In genomic region chr2:99335911-99336779, GRCh38 we compare ENCODE assay signal across 1 cellular context.
TF ChIP-seq lines count a peak whose summit lies in the region.

TSS of gene TXNDC9 (minus strand) at chr2:99336333. CDS start at chr2:99333210, 3,123 bp downstream.

TF ChIP-seq in K562, 482 proteins besides CTCF, POLR2A, EP300 and RAD21 (continued from another document and continues in another):
- TF ChIP-seq, protein P1, sequence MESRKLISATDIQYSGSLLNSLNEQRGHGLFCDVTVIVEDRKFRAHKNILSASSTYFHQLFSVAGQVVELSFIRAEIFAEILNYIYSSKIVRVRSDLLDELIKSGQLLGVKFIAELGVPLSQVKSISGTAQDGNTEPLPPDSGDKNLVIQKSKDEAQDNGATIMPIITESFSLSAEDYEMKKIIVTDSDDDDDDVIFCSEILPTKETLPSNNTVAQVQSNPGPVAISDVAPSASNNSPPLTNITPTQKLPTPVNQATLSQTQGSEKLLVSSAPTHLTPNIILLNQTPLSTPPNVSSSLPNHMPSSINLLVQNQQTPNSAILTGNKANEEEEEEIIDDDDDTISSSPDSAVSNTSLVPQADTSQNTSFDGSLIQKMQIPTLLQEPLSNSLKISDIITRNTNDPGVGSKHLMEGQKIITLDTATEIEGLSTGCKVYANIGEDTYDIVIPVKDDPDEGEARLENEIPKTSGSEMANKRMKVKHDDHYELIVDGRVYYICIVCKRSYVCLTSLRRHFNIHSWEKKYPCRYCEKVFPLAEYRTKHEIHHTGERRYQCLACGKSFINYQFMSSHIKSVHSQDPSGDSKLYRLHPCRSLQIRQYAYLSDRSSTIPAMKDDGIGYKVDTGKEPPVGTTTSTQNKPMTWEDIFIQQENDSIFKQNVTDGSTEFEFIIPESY (CRISPR knock-in tag; IDR thresholded peaks at IDR 0.05): no peak
- no peak for TF ChIP-seq TCF7 (IDR thresholded peaks at IDR 0.05; ENCODE audit: borderline replicate concordance)
- TF ChIP-seq ELF4 (CRISPR knock-in tag; IDR thresholded peaks at IDR 0.05): no peak
- TF ChIP-seq DMBX1 (CRISPR knock-in tag; IDR thresholded peaks at IDR 0.05; ENCODE audit: borderline replicate concordance): no peak
- TF ChIP-seq KDM2B (CRISPR knock-in tag; IDR thresholded peaks at IDR 0.05): no peak
- TF ChIP-seq HNRNPH1 (optimal IDR thresholded peaks at IDR 0.05; ENCODE audit: low read depth, low read length): no peak
- TF ChIP-seq TAL1 (IDR thresholded peaks at IDR 0.05): no peak
- TF ChIP-seq SIRT6 (IDR thresholded peaks at IDR 0.05; ENCODE audit: low read depth, low read length): no peak
- TF ChIP-seq ELK3 (CRISPR knock-in tag; IDR thresholded peaks at IDR 0.05): no peak
- no peak for TF ChIP-seq ZNF778 (CRISPR knock-in tag; IDR thresholded peaks at IDR 0.05)
- no peak for TF ChIP-seq XRCC3 (IDR thresholded peaks at IDR 0.05)
- no peak for TF ChIP-seq MTF1 (CRISPR knock-in tag; IDR thresholded peaks at IDR 0.05; ENCODE audit: borderline replicate concordance)
- no peak for TF ChIP-seq GATAD2A (IDR thresholded peaks at IDR 0.05)
- peak; percentile 96 for TF ChIP-seq ZBTB40 (IDR thresholded peaks at IDR 0.05)
- no peak for TF ChIP-seq ZBTB40 (CRISPR knock-in tag; IDR thresholded peaks at IDR 0.05)
- TF ChIP-seq, protein P2, sequence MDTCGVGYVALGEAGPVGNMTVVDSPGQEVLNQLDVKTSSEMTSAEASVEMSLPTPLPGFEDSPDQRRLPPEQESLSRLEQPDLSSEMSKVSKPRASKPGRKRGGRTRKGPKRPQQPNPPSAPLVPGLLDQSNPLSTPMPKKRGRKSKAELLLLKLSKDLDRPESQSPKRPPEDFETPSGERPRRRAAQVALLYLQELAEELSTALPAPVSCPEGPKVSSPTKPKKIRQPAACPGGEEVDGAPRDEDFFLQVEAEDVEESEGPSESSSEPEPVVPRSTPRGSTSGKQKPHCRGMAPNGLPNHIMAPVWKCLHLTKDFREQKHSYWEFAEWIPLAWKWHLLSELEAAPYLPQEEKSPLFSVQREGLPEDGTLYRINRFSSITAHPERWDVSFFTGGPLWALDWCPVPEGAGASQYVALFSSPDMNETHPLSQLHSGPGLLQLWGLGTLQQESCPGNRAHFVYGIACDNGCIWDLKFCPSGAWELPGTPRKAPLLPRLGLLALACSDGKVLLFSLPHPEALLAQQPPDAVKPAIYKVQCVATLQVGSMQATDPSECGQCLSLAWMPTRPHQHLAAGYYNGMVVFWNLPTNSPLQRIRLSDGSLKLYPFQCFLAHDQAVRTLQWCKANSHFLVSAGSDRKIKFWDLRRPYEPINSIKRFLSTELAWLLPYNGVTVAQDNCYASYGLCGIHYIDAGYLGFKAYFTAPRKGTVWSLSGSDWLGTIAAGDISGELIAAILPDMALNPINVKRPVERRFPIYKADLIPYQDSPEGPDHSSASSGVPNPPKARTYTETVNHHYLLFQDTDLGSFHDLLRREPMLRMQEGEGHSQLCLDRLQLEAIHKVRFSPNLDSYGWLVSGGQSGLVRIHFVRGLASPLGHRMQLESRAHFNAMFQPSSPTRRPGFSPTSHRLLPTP (IDR thresholded peaks at IDR 0.05; ENCODE audit: borderline replicate concordance, extremely low read depth, insufficient read length): no peak
- TF ChIP-seq, protein P3, sequence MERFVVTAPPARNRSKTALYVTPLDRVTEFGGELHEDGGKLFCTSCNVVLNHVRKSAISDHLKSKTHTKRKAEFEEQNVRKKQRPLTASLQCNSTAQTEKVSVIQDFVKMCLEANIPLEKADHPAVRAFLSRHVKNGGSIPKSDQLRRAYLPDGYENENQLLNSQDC (CRISPR knock-in tag; IDR thresholded peaks at IDR 0.05): no peak
- TF ChIP-seq GMEB1 (CRISPR knock-in tag; IDR thresholded peaks at IDR 0.05): peak; percentile 89
- TF ChIP-seq PHB2 (IDR thresholded peaks at IDR 0.05; ENCODE audit: low read depth): no peak
- TF ChIP-seq FOXJ3 (CRISPR knock-in tag; IDR thresholded peaks at IDR 0.05): no peak
- TF ChIP-seq COPS2 (conservative IDR thresholded peaks at IDR 0.05): no peak
- peak; percentile 70; the same call in 1 of the 2 replicates for TF ChIP-seq PML (IDR thresholded peaks at IDR 0.05; ENCODE audit: low read length)
- no peak for TF ChIP-seq PPARD (CRISPR knock-in tag; IDR thresholded peaks at IDR 0.05)
- TF ChIP-seq MCM2 (IDR thresholded peaks at IDR 0.05; ENCODE audit: low read depth): no peak
- no peak for TF ChIP-seq THRAP3 (IDR thresholded peaks at IDR 0.05; ENCODE audit: borderline replicate concordance)
- TF ChIP-seq CBX5 (IDR thresholded peaks at IDR 0.05; ENCODE audit: borderline replicate concordance, low read depth): no peak
- TF ChIP-seq GATAD2B (IDR thresholded peaks at IDR 0.05; ENCODE audit: borderline replicate concordance): no peak
- no peak for TF ChIP-seq NR4A1 (CRISPR knock-in tag; IDR thresholded peaks at IDR 0.05)
- 0 out of 2 replicates have a peak, but pooled peaks have one; percentile 52 for TF ChIP-seq NR4A1 (tag; IDR thresholded peaks at IDR 0.05)
- no peak for TF ChIP-seq GABPB2 (CRISPR knock-in tag; conservative IDR thresholded peaks at IDR 0.05)
- no peak for TF ChIP-seq IFI16 (CRISPR knock-in tag; IDR thresholded peaks at IDR 0.05)
- TF ChIP-seq RBM39 (optimal IDR thresholded peaks at IDR 0.05; ENCODE audit: low read depth, low read length): no peak
- TF ChIP-seq, protein P4, sequence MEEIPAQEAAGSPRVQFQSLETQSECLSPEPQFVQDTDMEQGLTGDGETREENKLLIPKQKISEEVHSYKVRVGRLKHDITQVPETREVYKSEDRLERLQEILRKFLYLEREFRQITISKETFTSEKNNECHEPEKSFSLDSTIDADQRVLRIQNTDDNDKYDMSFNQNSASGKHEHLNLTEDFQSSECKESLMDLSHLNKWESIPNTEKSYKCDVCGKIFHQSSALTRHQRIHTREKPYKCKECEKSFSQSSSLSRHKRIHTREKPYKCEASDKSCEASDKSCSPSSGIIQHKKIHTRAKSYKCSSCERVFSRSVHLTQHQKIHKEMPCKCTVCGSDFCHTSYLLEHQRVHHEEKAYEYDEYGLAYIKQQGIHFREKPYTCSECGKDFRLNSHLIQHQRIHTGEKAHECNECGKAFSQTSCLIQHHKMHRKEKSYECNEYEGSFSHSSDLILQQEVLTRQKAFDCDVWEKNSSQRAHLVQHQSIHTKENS (CRISPR knock-in tag; IDR thresholded peaks at IDR 0.05): no peak
- no peak for TF ChIP-seq PRMT5 (CRISPR knock-in tag; IDR thresholded peaks at IDR 0.05)
- no peak for TF ChIP-seq ASH1L (IDR thresholded peaks at IDR 0.05; ENCODE audit: borderline replicate concordance, low read depth, partially characterized antibody)
- no peak for TF ChIP-seq ZC3H11A (IDR thresholded peaks at IDR 0.05; ENCODE audit: low read depth, low read length)
- no peak for TF ChIP-seq FOXM1 (IDR thresholded peaks at IDR 0.05; ENCODE audit: low read depth)
- no peak; the same call in 1 of the 2 replicates for TF ChIP-seq FOXM1 (CRISPR knock-in tag; IDR thresholded peaks at IDR 0.05; ENCODE audit: low read depth)
- no peak for TF ChIP-seq RBM34 (IDR thresholded peaks at IDR 0.05; ENCODE audit: borderline replicate concordance, insufficient read depth, low read length)
- no peak for TF ChIP-seq ZNF699 (CRISPR knock-in tag; IDR thresholded peaks at IDR 0.05; ENCODE audit: insufficient replicate concordance)
- no peak for TF ChIP-seq NFYB (IDR thresholded peaks at IDR 0.05; ENCODE audit: extremely low read depth, insufficient read length)
- TF ChIP-seq CXXC5 (CRISPR knock-in tag; IDR thresholded peaks at IDR 0.05): peak; percentile 88
- peak in 1 of 2 experiments; percentile 68; a peak in 2 of 4 replicates for TF ChIP-seq TBL1XR1 (IDR thresholded peaks at IDR 0.05; ENCODE audit: low read length in 2 of 2)
- peak; percentile 81 for TF ChIP-seq ATF7 (IDR thresholded peaks at IDR 0.05)
- no peak for TF ChIP-seq ZNF707 (CRISPR knock-in tag; conservative IDR thresholded peaks at IDR 0.05)
- no peak for TF ChIP-seq KLF16 (IDR thresholded peaks at IDR 0.05)
- no peak for TF ChIP-seq GTF2E2 (tag; IDR thresholded peaks at IDR 0.05)
- no peak for TF ChIP-seq BCOR (IDR thresholded peaks at IDR 0.05)
- TF ChIP-seq ZBTB17 (CRISPR knock-in tag; IDR thresholded peaks at IDR 0.05): no peak
